27 cellular contexts compared by ENCODE assay signal in genomic region chr4:168380290-168380689, GRCh38.
"Had no signal": no experiment of that assay in that cellular context is flagged by ENCODE, and none has a peak within 500 bp of the region (broad histone marks: within the 10 kb centered on the region; RNA-seq: fewer than 3 reads in every experiment).

No MANE protein-coding gene starts in this region.

- H3K4me3 ChIP-seq: breast epithelium, hepatocyte, left lung, lung, prostate gland, right atrium auricular region, spleen, upper lobe of right lung had no signal

- H3K36me3 ChIP-seq: breast epithelium, prostate gland had no signal

- H3K4me3 Mint-ChIP-seq: activated naive CD8-positive, alpha-beta T cell treated with anti-CD3 and anti-CD28 coated beads, Interleukin-2, amount 10 ng/mL, durations not matched to agents 7 days and 5 days; activated T-cell treated with anti-CD3 and anti-CD28 coated beads, Interleukin-2, amount 50 U/mL, for 24 hours; central memory CD8-positive, alpha-beta T cell; effector memory CD8-positive, alpha-beta T cell; natural killer cell; T-helper 1 cell treated with Interleukin-12 subunit alpha and Interleukin-12 subunit beta and Interleukin-4 antibody, amounts not matched to agents 30 μg/mL and 1 μg/mL, for 36 hours had no signal

- H3K27ac Mint-ChIP-seq: activated naive CD8-positive, alpha-beta T cell treated with anti-CD3 and anti-CD28 coated beads, Interleukin-2, amount 10 ng/mL, durations not matched to agents 7 days and 5 days; activated T-cell treated with anti-CD3 and anti-CD28 coated beads, Interleukin-2, amount 50 U/mL, for 24 hours; natural killer cell; T-helper 1 cell treated with Interleukin-12 subunit alpha and Interleukin-12 subunit beta and Interleukin-4 antibody, amounts not matched to agents 30 μg/mL and 1 μg/mL, for 36 hours had no signal

- H3K9me3 Mint-ChIP-seq: activated naive CD8-positive, alpha-beta T cell treated with anti-CD3 and anti-CD28 coated beads, Interleukin-2, amount 10 ng/mL, durations not matched to agents 7 days and 5 days; activated T-cell treated with anti-CD3 and anti-CD28 coated beads, Interleukin-2, amount 50 U/mL, for 24 hours; central memory CD8-positive, alpha-beta T cell; effector memory CD8-positive, alpha-beta T cell; natural killer cell; T-helper 1 cell treated with Interleukin-12 subunit alpha and Interleukin-12 subunit beta and Interleukin-4 antibody, amounts not matched to agents 30 μg/mL and 1 μg/mL, for 36 hours had no signal

- H3K27me3 ChIP-seq: breast epithelium, hepatocyte, left lung, right atrium auricular region, spleen, upper lobe of right lung had no signal

- H3K4me1 ChIP-seq: breast epithelium, left lung, prostate gland, spleen, upper lobe of right lung had no signal

- H3K27ac ChIP-seq: breast epithelium, hepatocyte, left lung, prostate gland, right atrium auricular region, spleen, upper lobe of right lung, VCaP had no signal

- H3K27me3 Mint-ChIP-seq: activated naive CD8-positive, alpha-beta T cell treated with anti-CD3 and anti-CD28 coated beads, Interleukin-2, amount 10 ng/mL, durations not matched to agents 7 days and 5 days; activated T-cell treated with anti-CD3 and anti-CD28 coated beads, Interleukin-2, amount 50 U/mL, for 24 hours; central memory CD8-positive, alpha-beta T cell; effector memory CD8-positive, alpha-beta T cell had no signal

- H3K9me3 ChIP-seq: breast epithelium, left lung, prostate gland, right atrium auricular region, upper lobe of right lung had no signal

- DNase-seq: activated CD4-positive, alpha-beta T cell treated with anti-CD3 and anti-CD28 coated beads for 1 hour; activated CD4-positive, alpha-beta T cell treated with anti-CD3 and anti-CD28 coated beads, Interleukin-2, amount 50 U/mL, for 1 hour; activated CD8-positive, alpha-beta memory T cell treated with anti-CD3 and anti-CD28 coated beads for 24 hours; activated CD8-positive, alpha-beta memory T cell treated with anti-CD3 and anti-CD28 coated beads, Interleukin-2, amount 50 U/mL, for 4 hours; activated naive CD4-positive, alpha-beta T cell treated with Interleukin-2 at 50 U/mL for 16 hours; activated naive CD8-positive, alpha-beta T cell treated with anti-CD3 and anti-CD28 coated beads, Interleukin-2, amount 10 ng/mL, durations not matched to agents 7 days and 5 days; activated T-cell treated with anti-CD3 and anti-CD28 coated beads, Interleukin-2, amount 50 U/mL, for 24 hours; amniotic stem cell; effector memory CD8-positive, alpha-beta T cell; foreskin melanocyte; kidney glomerular epithelial cell; left lung; natural killer cell; spleen; stimulated activated CD4-positive, alpha-beta T cell treated with anti-CD3 and anti-CD28 coated beads, Interleukin-4, amount 100 ng/mL, for 1 hour; stimulated activated naive CD8-positive, alpha-beta T cell treated with anti-CD3 and anti-CD28 coated beads, Interleukin-15, Interleukin-2, amounts not matched to agents 100 U/mL and 50 U/mL, for 24 hours; T1000; upper lobe of right lung had no signal

- ATAC-seq: effector memory CD8-positive, alpha-beta T cell; esophagus mucosa; left lung; natural killer cell; stimulated activated naive CD8-positive, alpha-beta T cell treated with anti-CD3 and anti-CD28 coated beads, Interleukin-15, Interleukin-2, amounts not matched to agents 100 U/mL and 50 U/mL, for 24 hours; upper lobe of right lung had no signal
